In genomic region chr14:74985028-74985310, GRCh38 we compare ENCODE assay signal across 1 cellular context.
TF ChIP-seq lines count a peak whose summit lies in the region.

No MANE protein-coding gene starts in this region.

TF ChIP-seq in SK-N-SH treated with all-trans-retinoic acid at 6 μM for 48 hours, 23 proteins besides CTCF, POLR2A, EP300 and RAD21 (continued from another document):
- TF ChIP-seq, protein P1, sequence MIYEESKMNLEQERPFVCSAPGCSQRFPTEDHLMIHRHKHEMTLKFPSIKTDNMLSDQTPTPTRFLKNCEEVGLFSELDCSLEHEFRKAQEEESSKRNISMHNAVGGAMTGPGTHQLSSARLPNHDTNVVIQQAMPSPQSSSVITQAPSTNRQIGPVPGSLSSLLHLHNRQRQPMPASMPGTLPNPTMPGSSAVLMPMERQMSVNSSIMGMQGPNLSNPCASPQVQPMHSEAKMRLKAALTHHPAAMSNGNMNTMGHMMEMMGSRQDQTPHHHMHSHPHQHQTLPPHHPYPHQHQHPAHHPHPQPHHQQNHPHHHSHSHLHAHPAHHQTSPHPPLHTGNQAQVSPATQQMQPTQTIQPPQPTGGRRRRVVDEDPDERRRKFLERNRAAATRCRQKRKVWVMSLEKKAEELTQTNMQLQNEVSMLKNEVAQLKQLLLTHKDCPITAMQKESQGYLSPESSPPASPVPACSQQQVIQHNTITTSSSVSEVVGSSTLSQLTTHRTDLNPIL (CRISPR knock-in tag; IDR thresholded peaks at IDR 0.05; ENCODE audit: low read depth), result no peak
- no peak for TF ChIP-seq OSR1 (CRISPR knock-in tag; IDR thresholded peaks at IDR 0.05)
- TF ChIP-seq, protein P2, sequence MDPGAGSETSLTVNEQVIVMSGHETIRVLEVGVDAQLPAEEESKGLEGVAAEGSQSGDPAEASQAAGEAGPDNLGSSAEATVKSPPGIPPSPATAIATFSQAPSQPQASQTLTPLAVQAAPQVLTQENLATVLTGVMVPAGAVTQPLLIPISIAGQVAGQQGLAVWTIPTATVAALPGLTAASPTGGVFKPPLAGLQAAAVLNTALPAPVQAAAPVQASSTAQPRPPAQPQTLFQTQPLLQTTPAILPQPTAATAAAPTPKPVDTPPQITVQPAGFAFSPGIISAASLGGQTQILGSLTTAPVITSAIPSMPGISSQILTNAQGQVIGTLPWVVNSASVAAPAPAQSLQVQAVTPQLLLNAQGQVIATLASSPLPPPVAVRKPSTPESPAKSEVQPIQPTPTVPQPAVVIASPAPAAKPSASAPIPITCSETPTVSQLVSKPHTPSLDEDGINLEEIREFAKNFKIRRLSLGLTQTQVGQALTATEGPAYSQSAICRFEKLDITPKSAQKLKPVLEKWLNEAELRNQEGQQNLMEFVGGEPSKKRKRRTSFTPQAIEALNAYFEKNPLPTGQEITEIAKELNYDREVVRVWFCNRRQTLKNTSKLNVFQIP (CRISPR knock-in tag; IDR thresholded peaks at IDR 0.05; ENCODE audit: borderline replicate concordance, low read depth), result no peak
